1 cellular context compared by ENCODE assay signal in genomic region chr1:197902454-197903195, GRCh38.
TF ChIP-seq lines count a peak whose summit lies in the region.

TSS of gene C1orf53 (plus strand) at chr1:197902630. CDS start at chr1:197902650, 20 bp downstream.

TF ChIP-seq in HepG2, 621 proteins besides CTCF, POLR2A, EP300 and RAD21 (continued from another document and continues in another):
- TF ChIP-seq ZNF749 (CRISPR knock-in tag; IDR thresholded peaks at IDR 0.05; ENCODE audit: borderline replicate concordance) (peak; percentile 87; the same call in 1 of the 2 replicates), SMARCE1 (IDR thresholded peaks at IDR 0.05; ENCODE audit: borderline replicate concordance) (no peak), MEIS2 (CRISPR knock-in tag; IDR thresholded peaks at IDR 0.05) (peak; percentile 59; the same call in 1 of the 2 replicates), HDAC1 (CRISPR knock-in tag; IDR thresholded peaks at IDR 0.05) (peak; percentile 82), ZSCAN12 (CRISPR knock-in tag; IDR thresholded peaks at IDR 0.05) (peak; percentile 23; the same call in 1 of the 2 replicates), TBX2 (CRISPR knock-in tag; IDR thresholded peaks at IDR 0.05; ENCODE audit: borderline replicate concordance) (peak; percentile 90), MXD1 (CRISPR knock-in tag; IDR thresholded peaks at IDR 0.05) (peak; percentile 85; the same call in 1 of the 2 replicates), TAF1 (CRISPR knock-in tag; IDR thresholded peaks at IDR 0.05) (peak; percentile 94), PRMT3 (CRISPR knock-in tag; IDR thresholded peaks at IDR 0.05; ENCODE audit: borderline replicate concordance, low read depth) (peak; percentile 79; the same call in 1 of the 2 replicates), ZNF709 (CRISPR knock-in tag; IDR thresholded peaks at IDR 0.05) (peak; percentile 86; the same call in 1 of the 2 replicates), CEBPB (IDR thresholded peaks at IDR 0.05; ENCODE audit: borderline replicate concordance, low read depth, low read length) (no peak), MTA1 (CRISPR knock-in tag; IDR thresholded peaks at IDR 0.05; ENCODE audit: borderline replicate concordance) (peak; percentile 88), ZFP1 (CRISPR knock-in tag; IDR thresholded peaks at IDR 0.05) (0 out of 2 replicates have a peak, but pooled peaks have one; percentile 47), ZNF576 (CRISPR knock-in tag; IDR thresholded peaks at IDR 0.05) (0 out of 2 replicates have a peak, but pooled peaks have one; percentile 42), ZNF670 (CRISPR knock-in tag; IDR thresholded peaks at IDR 0.05; ENCODE audit: borderline replicate concordance) (peak; percentile 63; the same call in 1 of the 2 replicates), HOXA5 (CRISPR knock-in tag; IDR thresholded peaks at IDR 0.05) (peak; percentile 85), ZMYM2 (CRISPR knock-in tag; IDR thresholded peaks at IDR 0.05) (no peak), ZNF816 (CRISPR knock-in tag; IDR thresholded peaks at IDR 0.05; ENCODE audit: borderline replicate concordance) (no peak; the same call in 1 of the 2 replicates), ISL2 (CRISPR knock-in tag; IDR thresholded peaks at IDR 0.05) (peak; percentile 69; the same call in 1 of the 2 replicates), KDM5B (CRISPR knock-in tag; IDR thresholded peaks at IDR 0.05; ENCODE audit: borderline replicate concordance) (peak; percentile 98), POLR2AphosphoS2 (IDR thresholded peaks at IDR 0.05; ENCODE audit: low read depth, low read length) (no peak), ZNF431 (CRISPR knock-in tag; IDR thresholded peaks at IDR 0.05; ENCODE audit: borderline replicate concordance, low read depth) (0 out of 2 replicates have a peak, but pooled peaks have one; percentile 71), ZNF224 (CRISPR knock-in tag; IDR thresholded peaks at IDR 0.05) (no peak), ZNF572 (CRISPR knock-in tag; IDR thresholded peaks at IDR 0.05) (0 out of 2 replicates have a peak, but pooled peaks have one; percentile 29), ZNF235 (CRISPR knock-in tag; IDR thresholded peaks at IDR 0.05; ENCODE audit: borderline replicate concordance) (peak; percentile 44; the same call in 1 of the 2 replicates), CCDC6 (CRISPR knock-in tag; IDR thresholded peaks at IDR 0.05) (peak; percentile 94), TSC22D2 (CRISPR knock-in tag; IDR thresholded peaks at IDR 0.05; ENCODE audit: borderline replicate concordance) (no peak), SRY (CRISPR knock-in tag; IDR thresholded peaks at IDR 0.05) (peak; percentile 87), ZEB1 (IDR thresholded peaks at IDR 0.05; ENCODE audit: insufficient replicate concordance, low read depth) (no peak), ZNF644 (CRISPR knock-in tag; IDR thresholded peaks at IDR 0.05; ENCODE audit: low read depth) (no peak), ZNF460 (CRISPR knock-in tag; IDR thresholded peaks at IDR 0.05; ENCODE audit: borderline replicate concordance) (no peak), ZNF17 (CRISPR knock-in tag; IDR thresholded peaks at IDR 0.05) (no peak), ZNF441 (CRISPR knock-in tag; IDR thresholded peaks at IDR 0.05; ENCODE audit: borderline replicate concordance) (peak; percentile 73; the same call in 1 of the 2 replicates), ZNF652 (CRISPR knock-in tag; IDR thresholded peaks at IDR 0.05; ENCODE audit: borderline replicate concordance, low read depth) (peak; percentile 98), ZNF382 (CRISPR knock-in tag; IDR thresholded peaks at IDR 0.05; ENCODE audit: borderline replicate concordance) (no peak), EHMT2 (IDR thresholded peaks at IDR 0.05; ENCODE audit: borderline replicate concordance, low read depth, low read length) (no peak), WIZ (CRISPR knock-in tag; IDR thresholded peaks at IDR 0.05) (no peak), ZNF7 (CRISPR knock-in tag; IDR thresholded peaks at IDR 0.05) (no peak), PAX8 (CRISPR knock-in tag; IDR thresholded peaks at IDR 0.05; ENCODE audit: borderline replicate concordance) (peak; percentile 73; the same call in 1 of the 2 replicates), ZNF253 (CRISPR knock-in tag; IDR thresholded peaks at IDR 0.05; ENCODE audit: borderline replicate concordance) (no peak), ZC3H13 (CRISPR knock-in tag; IDR thresholded peaks at IDR 0.05) (peak; percentile 25; the same call in 1 of the 2 replicates), RBAK (CRISPR knock-in tag; IDR thresholded peaks at IDR 0.05) (no peak), ZNF24 (IDR thresholded peaks at IDR 0.05) (no peak), HMG20B (CRISPR knock-in tag; conservative IDR thresholded peaks at IDR 0.05) (no peak), ZNF3 (CRISPR knock-in tag; IDR thresholded peaks at IDR 0.05) (no peak), TFDP1 (CRISPR knock-in tag; IDR thresholded peaks at IDR 0.05; ENCODE audit: borderline replicate concordance) (peak; percentile 65), IRF1 (CRISPR knock-in tag; IDR thresholded peaks at IDR 0.05; ENCODE audit: low read depth) (no peak), CREM (IDR thresholded peaks at IDR 0.05) (no peak), CREM (CRISPR knock-in tag; IDR thresholded peaks at IDR 0.05) (no peak), POLR2G (IDR thresholded peaks at IDR 0.05; ENCODE audit: low read depth, low read length) (peak; percentile 87), ZBTB21 (CRISPR knock-in tag; IDR thresholded peaks at IDR 0.05) (no peak), FOXK2 (IDR thresholded peaks at IDR 0.05) (no peak), ZSCAN22 (CRISPR knock-in tag; IDR thresholded peaks at IDR 0.05) (peak; percentile 65; the same call in 1 of the 2 replicates), PRDM10 (CRISPR knock-in tag; IDR thresholded peaks at IDR 0.05; ENCODE audit: low read depth) (0 out of 2 replicates have a peak, but pooled peaks have one; percentile 12), NFRKB (IDR thresholded peaks at IDR 0.05) (no peak), RERE (CRISPR knock-in tag; IDR thresholded peaks at IDR 0.05; ENCODE audit: low read depth) (peak; percentile 40; the same call in 1 of the 2 replicates), ZNF230 (CRISPR knock-in tag; IDR thresholded peaks at IDR 0.05) (peak; percentile 62; the same call in 1 of the 2 replicates), ARNT (IDR thresholded peaks at IDR 0.05) (no peak), ETV6 (CRISPR knock-in tag; conservative IDR thresholded peaks at IDR 0.05) (no peak)
- TF ChIP-seq, protein P1, sequence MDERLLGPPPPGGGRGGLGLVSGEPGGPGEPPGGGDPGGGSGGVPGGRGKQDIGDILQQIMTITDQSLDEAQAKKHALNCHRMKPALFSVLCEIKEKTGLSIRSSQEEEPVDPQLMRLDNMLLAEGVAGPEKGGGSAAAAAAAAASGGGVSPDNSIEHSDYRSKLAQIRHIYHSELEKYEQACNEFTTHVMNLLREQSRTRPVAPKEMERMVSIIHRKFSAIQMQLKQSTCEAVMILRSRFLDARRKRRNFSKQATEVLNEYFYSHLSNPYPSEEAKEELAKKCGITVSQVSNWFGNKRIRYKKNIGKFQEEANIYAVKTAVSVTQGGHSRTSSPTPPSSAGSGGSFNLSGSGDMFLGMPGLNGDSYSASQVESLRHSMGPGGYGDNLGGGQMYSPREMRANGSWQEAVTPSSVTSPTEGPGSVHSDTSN (CRISPR knock-in tag; IDR thresholded peaks at IDR 0.05): no peak
- TF ChIP-seq, protein P2, sequence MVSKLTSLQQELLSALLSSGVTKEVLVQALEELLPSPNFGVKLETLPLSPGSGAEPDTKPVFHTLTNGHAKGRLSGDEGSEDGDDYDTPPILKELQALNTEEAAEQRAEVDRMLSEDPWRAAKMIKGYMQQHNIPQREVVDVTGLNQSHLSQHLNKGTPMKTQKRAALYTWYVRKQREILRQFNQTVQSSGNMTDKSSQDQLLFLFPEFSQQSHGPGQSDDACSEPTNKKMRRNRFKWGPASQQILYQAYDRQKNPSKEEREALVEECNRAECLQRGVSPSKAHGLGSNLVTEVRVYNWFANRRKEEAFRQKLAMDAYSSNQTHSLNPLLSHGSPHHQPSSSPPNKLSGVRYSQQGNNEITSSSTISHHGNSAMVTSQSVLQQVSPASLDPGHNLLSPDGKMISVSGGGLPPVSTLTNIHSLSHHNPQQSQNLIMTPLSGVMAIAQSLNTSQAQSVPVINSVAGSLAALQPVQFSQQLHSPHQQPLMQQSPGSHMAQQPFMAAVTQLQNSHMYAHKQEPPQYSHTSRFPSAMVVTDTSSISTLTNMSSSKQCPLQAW (CRISPR knock-in tag; IDR thresholded peaks at IDR 0.05): peak; percentile 76
